ENCODE assay signal across 8 cellular contexts in genomic region chr12:14618990-14619389, GRCh38. TPM values are rescaled to one million over a fixed set of nuclear protein-coding genes. Genes with fewer than 3 reads are reported as not detected.
DNase-seq lines count a peak whose midpoint lies in the region; ATAC-seq and TF ChIP-seq lines count a peak whose summit lies in the region.

No MANE protein-coding gene starts in this region.

- H3K27me3 Mint-ChIP-seq in osteocyte (ENCODE audit: unreplicated experiment), result peaks cover 25% of the 10 kb centered on the region

- TF ChIP-seq CTCF in NB4 (IDR thresholded peaks at IDR 0.05; ENCODE audit: low read depth, low read length) (no peak), osteocyte (IDR thresholded peaks at IDR 0.05) (peak; percentile 57)

- no peak for ATAC-seq in stimulated activated naive CD8-positive, alpha-beta T cell treated with anti-CD3 and anti-CD28 coated beads, Interleukin-15, Interleukin-2, amounts not matched to agents 100 U/mL and 50 U/mL, for 24 hours

- DNase-seq in ELR (ENCODE audit: low read depth), result peak; percentile 27
- peak; percentile 30 for DNase-seq in NB4 (ENCODE audit: low read depth)
- peak; percentile 41 for DNase-seq in dermis blood vessel endothelial cell
- no peak for DNase-seq in osteocyte (ENCODE audit: extremely low spot score, unreplicated experiment)
- DNase-seq in NCI-H187 (lab: John Stamatoyannopoulos, UW), result no peak
- no peak for DNase-seq in stimulated activated naive CD8-positive, alpha-beta T cell treated with anti-CD3 and anti-CD28 coated beads, Interleukin-15, Interleukin-2, amounts not matched to agents 100 U/mL and 50 U/mL, for 24 hours
- no peak for DNase-seq in cortex of kidney (lab: John Stamatoyannopoulos, UW)
- no peak for DNase-seq in NCI-H2196 (lab: John Stamatoyannopoulos, UW; ENCODE audit: unreplicated experiment)

- TF ChIP-seq POLR2A in NB4 (IDR thresholded peaks at IDR 0.05; ENCODE audit: extremely low read depth, insufficient read length), result no peak

- H3K36me3 Mint-ChIP-seq in osteocyte (ENCODE audit: unreplicated experiment), result no peaks in the 10 kb centered on the region

- H3K9me3 Mint-ChIP-seq in osteocyte (ENCODE audit: unreplicated experiment), result no peaks in the 10 kb centered on the region

- no peaks in the 10 kb centered on the region for H3K4me1 Mint-ChIP-seq in osteocyte (ENCODE audit: unreplicated experiment)

- H3K27ac Mint-ChIP-seq in osteocyte (ENCODE audit: unreplicated experiment), result no peak overlapping the region

- no peak overlapping the region for H3K4me3 ChIP-seq in NB4 (ENCODE audit: low read depth, low read length)

- no peak overlapping the region for H3K4me3 Mint-ChIP-seq in osteocyte (ENCODE audit: unreplicated experiment)

RNA-seq across cellular contexts. Expression of gene PLBD1, which starts 51.3 kb away (rescaled TPM):
- 0.34 and 1.4 TPM in 2 replicates for total RNA-seq in dermis blood vessel endothelial cell
- 0.13 and 0.89 TPM in 2 replicates for total RNA-seq in osteocyte

Comparison
In these comparisons a context has a peak if more than half of its experiments do, and no peak if none do; other contexts are left out.
1. DNase-seq: peak in ELR (single experiment), NB4 (single experiment) and dermis blood vessel endothelial cell (single experiment); none in osteocyte (single experiment), NCI-H187 (0 of 2), stimulated activated naive CD8-positive, alpha-beta T cell treated with anti-CD3 and anti-CD28 coated beads, Interleukin-15, Interleukin-2, amounts not matched to agents 100 U/mL and 50 U/mL, for 24 hours (single experiment), cortex of kidney (single experiment) and NCI-H2196 (single experiment).